1 cellular context compared by ENCODE assay signal in genomic region chr3:38151667-38152265, GRCh38.
TF ChIP-seq lines count a peak whose summit lies in the region.

No MANE protein-coding gene starts in this region.

TF ChIP-seq in HepG2, 621 proteins besides CTCF, POLR2A, EP300 and RAD21:
- TF ChIP-seq NFE2 (CRISPR knock-in tag; IDR thresholded peaks at IDR 0.05): no peak
- no peak for TF ChIP-seq NR1H2 (CRISPR knock-in tag; IDR thresholded peaks at IDR 0.05; ENCODE audit: borderline replicate concordance, low read depth)
- TF ChIP-seq NFYB (CRISPR knock-in tag; IDR thresholded peaks at IDR 0.05): no peak
- no peak for TF ChIP-seq FOXJ3 (CRISPR knock-in tag; IDR thresholded peaks at IDR 0.05; ENCODE audit: borderline replicate concordance)
- no peak for TF ChIP-seq ZBTB33 (CRISPR knock-in tag; IDR thresholded peaks at IDR 0.05)
- TF ChIP-seq E2F1 (CRISPR knock-in tag; IDR thresholded peaks at IDR 0.05): no peak
- TF ChIP-seq HNF4A (CRISPR knock-in tag; IDR thresholded peaks at IDR 0.05): no peak
- TF ChIP-seq ZNF382 (CRISPR knock-in tag; IDR thresholded peaks at IDR 0.05; ENCODE audit: borderline replicate concordance): no peak
- no peak for TF ChIP-seq TAF15 (IDR thresholded peaks at IDR 0.05; ENCODE audit: low read depth, low read length, poor library complexity, severe bottlenecking)
- TF ChIP-seq NAIF1 (CRISPR knock-in tag; IDR thresholded peaks at IDR 0.05; ENCODE audit: borderline replicate concordance): no peak
- no peak for TF ChIP-seq TCF7 (IDR thresholded peaks at IDR 0.05; ENCODE audit: low read depth)
- TF ChIP-seq ZNF790 (CRISPR knock-in tag; IDR thresholded peaks at IDR 0.05; ENCODE audit: borderline replicate concordance): no peak
- TF ChIP-seq ZNF740 (CRISPR knock-in tag; IDR thresholded peaks at IDR 0.05): no peak
- no peak for TF ChIP-seq SAP130 (CRISPR knock-in tag; IDR thresholded peaks at IDR 0.05; ENCODE audit: low read depth)
- TF ChIP-seq FLYWCH1 (CRISPR knock-in tag; IDR thresholded peaks at IDR 0.05): no peak
- TF ChIP-seq CBX1 (IDR thresholded peaks at IDR 0.05; ENCODE audit: low read depth): no peak
